Comparison of ENCODE assay signal across 1 cellular context in genomic region chr16:57510016-57510871, GRCh38.
TF ChIP-seq lines count a peak whose summit lies in the region.

No MANE protein-coding gene starts in this region.

TF ChIP-seq in HepG2, 621 proteins besides CTCF, POLR2A, EP300 and RAD21 (continued from another document and continues in another):
- TF ChIP-seq BATF2 (CRISPR knock-in tag; IDR thresholded peaks at IDR 0.05) (no peak), ZNF691 (CRISPR knock-in tag; IDR thresholded peaks at IDR 0.05; ENCODE audit: borderline replicate concordance, low read depth) (no peak), PHF5A (CRISPR knock-in tag; IDR thresholded peaks at IDR 0.05; ENCODE audit: low read depth, unreplicated experiment) (no peak), ZNF382 (CRISPR knock-in tag; IDR thresholded peaks at IDR 0.05; ENCODE audit: borderline replicate concordance) (no peak), ZNF646 (CRISPR knock-in tag; IDR thresholded peaks at IDR 0.05) (no peak), ZSCAN31 (CRISPR knock-in tag; IDR thresholded peaks at IDR 0.05; ENCODE audit: low read depth) (no peak), MEIS2 (CRISPR knock-in tag; IDR thresholded peaks at IDR 0.05) (no peak), FOXK2 (IDR thresholded peaks at IDR 0.05) (no peak), ELF4 (CRISPR knock-in tag; IDR thresholded peaks at IDR 0.05; ENCODE audit: borderline replicate concordance) (no peak), ZBTB2 (CRISPR knock-in tag; IDR thresholded peaks at IDR 0.05; ENCODE audit: low read depth) (no peak), NR2C2 (CRISPR knock-in tag; IDR thresholded peaks at IDR 0.05; ENCODE audit: borderline replicate concordance) (peak; percentile 37; the same call in 1 of the 2 replicates), ZNF577 (CRISPR knock-in tag; IDR thresholded peaks at IDR 0.05; ENCODE audit: borderline replicate concordance, low read depth) (no peak), PATZ1 (CRISPR knock-in tag; IDR thresholded peaks at IDR 0.05) (no peak), ARNT2 (CRISPR knock-in tag; IDR thresholded peaks at IDR 0.05; ENCODE audit: low read depth) (no peak), ZKSCAN1 (IDR thresholded peaks at IDR 0.05; ENCODE audit: low read length) (no peak), CHD4 (IDR thresholded peaks at IDR 0.05; ENCODE audit: borderline replicate concordance, low read length) (no peak), NFATC3 (CRISPR knock-in tag; IDR thresholded peaks at IDR 0.05) (0 out of 2 replicates have a peak, but pooled peaks have one; percentile 40), ZNF296 (CRISPR knock-in tag; conservative IDR thresholded peaks at IDR 0.05) (no peak), ZBTB25 (CRISPR knock-in tag; IDR thresholded peaks at IDR 0.05) (no peak), ZNF768 (CRISPR knock-in tag; IDR thresholded peaks at IDR 0.05) (no peak), CENPT (CRISPR knock-in tag; IDR thresholded peaks at IDR 0.05; ENCODE audit: low read depth) (no peak), U2AF1 (optimal IDR thresholded peaks at IDR 0.05; ENCODE audit: low read depth, low read length) (no peak), ADNP (CRISPR knock-in tag; IDR thresholded peaks at IDR 0.05) (no peak), FOXP1 (IDR thresholded peaks at IDR 0.05) (no peak), FOXP1 (CRISPR knock-in tag; IDR thresholded peaks at IDR 0.05) (no peak), MYC (CRISPR knock-in tag; IDR thresholded peaks at IDR 0.05; ENCODE audit: borderline replicate concordance) (0 out of 2 replicates have a peak, but pooled peaks have one; percentile 21), NR2F1 (CRISPR knock-in tag; IDR thresholded peaks at IDR 0.05) (0 out of 4 replicates have a peak, but pooled peaks of 1 of the 2 experiments have one; percentile 15), ZNF605 (CRISPR knock-in tag; IDR thresholded peaks at IDR 0.05) (0 out of 2 replicates have a peak, but pooled peaks have one; percentile 50), GLI4 (CRISPR knock-in tag; IDR thresholded peaks at IDR 0.05; ENCODE audit: borderline replicate concordance) (no peak), MED1 (CRISPR knock-in tag; IDR thresholded peaks at IDR 0.05) (no peak), MTA1 (CRISPR knock-in tag; IDR thresholded peaks at IDR 0.05; ENCODE audit: borderline replicate concordance) (no peak), ARID2 (CRISPR knock-in tag; IDR thresholded peaks at IDR 0.05; ENCODE audit: borderline replicate concordance) (0 out of 2 replicates have a peak, but pooled peaks have one; percentile 46), ATAD3A (CRISPR knock-in tag; IDR thresholded peaks at IDR 0.05) (no peak), FOXK1 (CRISPR knock-in tag; IDR thresholded peaks at IDR 0.05; ENCODE audit: borderline replicate concordance, low read depth) (no peak), CCAR2 (optimal IDR thresholded peaks at IDR 0.05; ENCODE audit: low read depth, low read length) (no peak), ZFX (CRISPR knock-in tag; IDR thresholded peaks at IDR 0.05; ENCODE audit: low read depth) (peak; percentile 40; the same call in 1 of the 2 replicates), CEBPG (CRISPR knock-in tag; IDR thresholded peaks at IDR 0.05) (no peak), EHMT2 (IDR thresholded peaks at IDR 0.05; ENCODE audit: borderline replicate concordance, low read depth, low read length) (no peak), ZNF468 (CRISPR knock-in tag; IDR thresholded peaks at IDR 0.05) (no peak), HES4 (CRISPR knock-in tag; IDR thresholded peaks at IDR 0.05; ENCODE audit: borderline replicate concordance) (no peak), FOXM1 (CRISPR knock-in tag; IDR thresholded peaks at IDR 0.05) (no peak), ZC3H13 (CRISPR knock-in tag; IDR thresholded peaks at IDR 0.05) (no peak), ISL2 (CRISPR knock-in tag; IDR thresholded peaks at IDR 0.05) (no peak), SETDB1 (CRISPR knock-in tag; IDR thresholded peaks at IDR 0.05; ENCODE audit: borderline replicate concordance) (no peak), ESRRA (CRISPR knock-in tag; IDR thresholded peaks at IDR 0.05; ENCODE audit: low read depth) (no peak), ZNF547 (CRISPR knock-in tag; IDR thresholded peaks at IDR 0.05) (peak; percentile 47; the same call in 1 of the 2 replicates), RELA (CRISPR knock-in tag; IDR thresholded peaks at IDR 0.05) (no peak), SPEN (CRISPR knock-in tag; IDR thresholded peaks at IDR 0.05; ENCODE audit: low read depth) (no peak), ZNF703 (CRISPR knock-in tag; IDR thresholded peaks at IDR 0.05; ENCODE audit: borderline replicate concordance) (no peak), GLMP (CRISPR knock-in tag; IDR thresholded peaks at IDR 0.05; ENCODE audit: borderline replicate concordance) (no peak), ZNF367 (CRISPR knock-in tag; IDR thresholded peaks at IDR 0.05; ENCODE audit: borderline replicate concordance) (no peak), CBX2 (IDR thresholded peaks at IDR 0.05; ENCODE audit: low read depth, low read length) (no peak), CBX2 (CRISPR knock-in tag; IDR thresholded peaks at IDR 0.05; ENCODE audit: low read depth) (no peak), MIER2 (CRISPR knock-in tag; IDR thresholded peaks at IDR 0.05) (no peak), ZNF513 (CRISPR knock-in tag; conservative IDR thresholded peaks at IDR 0.05) (no peak), ZNF740 (CRISPR knock-in tag; IDR thresholded peaks at IDR 0.05) (no peak), ZNF331 (CRISPR knock-in tag; IDR thresholded peaks at IDR 0.05) (no peak), KDM5A (IDR thresholded peaks at IDR 0.05; ENCODE audit: borderline replicate concordance, low read length) (no peak)
